25 cellular contexts compared by ENCODE assay signal in the genomic region with DNA sequence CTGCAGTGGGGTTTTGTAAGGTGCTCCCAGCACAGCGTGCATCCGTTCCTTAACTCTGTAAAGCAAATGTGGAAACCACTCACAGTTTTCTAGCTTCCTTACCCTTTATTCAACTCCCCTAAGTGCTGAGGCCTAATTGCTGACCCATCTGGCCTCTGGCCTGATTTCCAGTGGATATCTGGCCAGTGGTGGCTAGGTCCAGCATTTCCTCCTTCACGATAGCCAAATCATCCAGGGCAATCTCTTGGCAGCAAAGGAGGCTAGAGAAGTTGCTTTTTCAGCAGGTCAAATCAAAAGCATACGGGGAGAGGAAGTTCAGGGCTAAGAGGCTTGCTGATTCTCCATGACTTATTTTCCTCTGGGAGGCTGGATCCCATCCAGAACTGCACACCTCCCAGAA.
DNase-seq lines count a peak whose midpoint lies in the region; ATAC-seq and TF ChIP-seq lines count a peak whose summit lies in the region.
"Had no signal": no experiment of that assay in that cellular context is flagged by ENCODE, and none has a peak within 500 bp of the region (broad histone marks: within the 10 kb centered on the region; RNA-seq: fewer than 3 reads in every experiment).

No MANE protein-coding gene starts in this region.

- POLR2A ChIA-PET in WTC11 (lab: Charles Lee), result no interaction called here

- H2AFZ ChIP-seq in parathyroid adenoma, result peak overlapping the region; percentile 38
- H2AFZ ChIP-seq: PC-9 had no signal

- TF ChIP-seq CTCF in right atrium auricular region (IDR thresholded peaks at IDR 0.05) (no peak), WTC11 (IDR thresholded peaks at IDR 0.05) (no peak), parathyroid adenoma (IDR thresholded peaks at IDR 0.05) (no peak)

- peak overlapping the region; percentile 23 for H3K4me2 ChIP-seq in parathyroid adenoma (ENCODE audit: low read length)
- H3K4me2 ChIP-seq: PC-9 had no signal

- 42% methylated on average over 4 of the region's 4 CpGs for WGBS in right cardiac atrium

- H3K36me3 ChIP-seq in right atrium auricular region, result no peaks in the 10 kb centered on the region
- H3K36me3 ChIP-seq in parathyroid adenoma (ENCODE audit: control insufficient read depth, insufficient read depth, low read length), result no peaks in the 10 kb centered on the region

- no peaks in the 10 kb centered on the region for H3K9me3 ChIP-seq in right atrium auricular region
- no peaks in the 10 kb centered on the region for H3K9me3 ChIP-seq in right cardiac atrium (ENCODE audit: control insufficient read depth, low read length)
- H3K9me3 ChIP-seq in parathyroid adenoma (ENCODE audit: control insufficient read depth, low read length), result no peaks in the 10 kb centered on the region

- peaks cover 8% of the 10 kb centered on the region; the same call in 1 of the 2 replicates for H3K36me3 Mint-ChIP-seq in WTC11
- H3K36me3 Mint-ChIP-seq: CD8-positive, alpha-beta memory T cell had no signal

- H3K4me3 ChIP-seq in right atrium auricular region (no peak overlapping the region), right cardiac atrium (ENCODE audit: low read length) (no peak overlapping the region), parathyroid adenoma (ENCODE audit: low read depth, low read length) (no peak overlapping the region)
- H3K4me3 ChIP-seq: K562, PC-9 had no signal

- intact Hi-C loops in Right ventricle myocardium inferior (cut with DNase I), result no loop called here
- intact Hi-C loops in right cardiac atrium (cut with DNase I), result no loop called here

- H3K9ac ChIP-seq in parathyroid adenoma, result no peak overlapping the region

- CTCF ChIA-PET in WTC11 (lab: Charles Lee), result no interaction called here

- H3K27me3 Mint-ChIP-seq in WTC11 (ENCODE audit: low read depth), result no peaks in the 10 kb centered on the region
- H3K27me3 Mint-ChIP-seq: B cell had no signal

- peaks cover 29% of the 10 kb centered on the region for H3K4me1 Mint-ChIP-seq in WTC11
- H3K4me1 Mint-ChIP-seq: B cell; CD8-positive, alpha-beta memory T cell had no signal

- peaks cover 18% of the 10 kb centered on the region for H3K9me3 Mint-ChIP-seq in WTC11
- H3K9me3 Mint-ChIP-seq: CD8-positive, alpha-beta memory T cell had no signal

- H3K4me1 ChIP-seq in right atrium auricular region (no peaks in the 10 kb centered on the region), right cardiac atrium (ENCODE audit: control insufficient read depth, insufficient read depth, low read length) (peaks cover 9% of the 10 kb centered on the region), parathyroid adenoma (peaks cover 9% of the 10 kb centered on the region)

- no peak overlapping the region for H3K4me3 Mint-ChIP-seq in WTC11
- H3K4me3 Mint-ChIP-seq: B cell; CD8-positive, alpha-beta memory T cell had no signal

- H3K27me3 ChIP-seq in right atrium auricular region (no peaks in the 10 kb centered on the region), right cardiac atrium (ENCODE audit: control insufficient read depth, insufficient read depth) (no peaks in the 10 kb centered on the region), parathyroid adenoma (ENCODE audit: control insufficient read depth, insufficient read depth, low read length) (no peaks in the 10 kb centered on the region)

- DNase-seq in Right ventricle myocardium inferior (ENCODE audit: missing footprints) (no peak), right atrium auricular region (ENCODE audit: low spot score) (no peak), WTC11 (ENCODE audit: low spot score) (no peak), right cardiac atrium (peak in 2 of 3 donors; percentile 54 to 64), ecto neural progenitor cell (ENCODE audit: low spot score) (no peak), NCI-H1092 treated with DMSO at 0.1 percent for 48 hours (lab: John Stamatoyannopoulos, UW) (no peak)
- DNase-seq: CD8-positive, alpha-beta memory T cell; DMS 273 treated with DMSO at 0.1 percent for 48 hours; DMS79; GF-D8; MV-4-11; NCI-H1694; NCI-H2029 treated with DMSO at 0.1 percent for 48 hours; NCI-H446 treated with DMSO at 0.1 percent for 48 hours; NCI-H526; NCI-H82; NK-92 treated with Interleukin-12 subunit alpha and Interleukin-12 subunit beta, amount 100 ng/mL, for 24 hours; PC-9; SHP77 had no signal

- H3K27ac ChIP-seq in right atrium auricular region (no peak overlapping the region), right cardiac atrium (ENCODE audit: low read length) (no peak overlapping the region), parathyroid adenoma (peak overlapping the region; percentile 59)
- H3K27ac ChIP-seq: 22Rv1, C4-2B, PC-9 had no signal

- ATAC-seq in Right ventricle myocardium inferior, result peak; percentile 42
- ATAC-seq in WTC11, result no peak
- peak; percentile 59 to 60 for ATAC-seq in right cardiac atrium
- ATAC-seq in GM21367 (IDR thresholded peaks at IDR 0.05; ENCODE audit: unreplicated experiment), result no peak
- ATAC-seq: K562 had no signal

- no peaks in the 10 kb centered on the region for H3K79me2 ChIP-seq in parathyroid adenoma

- H3K27ac Mint-ChIP-seq in WTC11, result peak overlapping the region; percentile 61; the same call in 1 of the 2 replicates
- H3K27ac Mint-ChIP-seq: B cell; CD8-positive, alpha-beta memory T cell had no signal

TF ChIP-seq in WTC11, 78 proteins besides CTCF, POLR2A, EP300 and RAD21 (continues in another document):
- TF ChIP-seq TEAD4 (CRISPR knock-in tag; IDR thresholded peaks at IDR 0.05) (no peak), ZNF423 (CRISPR knock-in tag; IDR thresholded peaks at IDR 0.05) (no peak), CBFB (CRISPR knock-in tag; IDR thresholded peaks at IDR 0.05; ENCODE audit: low read depth) (no peak)
- TF ChIP-seq, protein P1, sequence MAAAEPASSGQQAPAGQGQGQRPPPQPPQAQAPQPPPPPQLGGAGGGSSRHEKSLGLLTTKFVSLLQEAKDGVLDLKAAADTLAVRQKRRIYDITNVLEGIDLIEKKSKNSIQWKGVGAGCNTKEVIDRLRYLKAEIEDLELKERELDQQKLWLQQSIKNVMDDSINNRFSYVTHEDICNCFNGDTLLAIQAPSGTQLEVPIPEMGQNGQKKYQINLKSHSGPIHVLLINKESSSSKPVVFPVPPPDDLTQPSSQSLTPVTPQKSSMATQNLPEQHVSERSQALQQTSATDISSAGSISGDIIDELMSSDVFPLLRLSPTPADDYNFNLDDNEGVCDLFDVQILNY (CRISPR knock-in tag; IDR thresholded peaks at IDR 0.05), result no peak
- TF ChIP-seq, protein P2, sequence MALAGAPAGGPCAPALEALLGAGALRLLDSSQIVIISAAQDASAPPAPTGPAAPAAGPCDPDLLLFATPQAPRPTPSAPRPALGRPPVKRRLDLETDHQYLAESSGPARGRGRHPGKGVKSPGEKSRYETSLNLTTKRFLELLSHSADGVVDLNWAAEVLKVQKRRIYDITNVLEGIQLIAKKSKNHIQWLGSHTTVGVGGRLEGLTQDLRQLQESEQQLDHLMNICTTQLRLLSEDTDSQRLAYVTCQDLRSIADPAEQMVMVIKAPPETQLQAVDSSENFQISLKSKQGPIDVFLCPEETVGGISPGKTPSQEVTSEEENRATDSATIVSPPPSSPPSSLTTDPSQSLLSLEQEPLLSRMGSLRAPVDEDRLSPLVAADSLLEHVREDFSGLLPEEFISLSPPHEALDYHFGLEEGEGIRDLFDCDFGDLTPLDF (CRISPR knock-in tag; IDR thresholded peaks at IDR 0.05), result no peak
- TF ChIP-seq, protein P3, sequence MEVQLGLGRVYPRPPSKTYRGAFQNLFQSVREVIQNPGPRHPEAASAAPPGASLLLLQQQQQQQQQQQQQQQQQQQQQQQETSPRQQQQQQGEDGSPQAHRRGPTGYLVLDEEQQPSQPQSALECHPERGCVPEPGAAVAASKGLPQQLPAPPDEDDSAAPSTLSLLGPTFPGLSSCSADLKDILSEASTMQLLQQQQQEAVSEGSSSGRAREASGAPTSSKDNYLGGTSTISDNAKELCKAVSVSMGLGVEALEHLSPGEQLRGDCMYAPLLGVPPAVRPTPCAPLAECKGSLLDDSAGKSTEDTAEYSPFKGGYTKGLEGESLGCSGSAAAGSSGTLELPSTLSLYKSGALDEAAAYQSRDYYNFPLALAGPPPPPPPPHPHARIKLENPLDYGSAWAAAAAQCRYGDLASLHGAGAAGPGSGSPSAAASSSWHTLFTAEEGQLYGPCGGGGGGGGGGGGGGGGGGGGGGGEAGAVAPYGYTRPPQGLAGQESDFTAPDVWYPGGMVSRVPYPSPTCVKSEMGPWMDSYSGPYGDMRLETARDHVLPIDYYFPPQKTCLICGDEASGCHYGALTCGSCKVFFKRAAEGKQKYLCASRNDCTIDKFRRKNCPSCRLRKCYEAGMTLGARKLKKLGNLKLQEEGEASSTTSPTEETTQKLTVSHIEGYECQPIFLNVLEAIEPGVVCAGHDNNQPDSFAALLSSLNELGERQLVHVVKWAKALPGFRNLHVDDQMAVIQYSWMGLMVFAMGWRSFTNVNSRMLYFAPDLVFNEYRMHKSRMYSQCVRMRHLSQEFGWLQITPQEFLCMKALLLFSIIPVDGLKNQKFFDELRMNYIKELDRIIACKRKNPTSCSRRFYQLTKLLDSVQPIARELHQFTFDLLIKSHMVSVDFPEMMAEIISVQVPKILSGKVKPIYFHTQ (CRISPR knock-in tag; IDR thresholded peaks at IDR 0.05), result no peak
- TF ChIP-seq, protein P4, sequence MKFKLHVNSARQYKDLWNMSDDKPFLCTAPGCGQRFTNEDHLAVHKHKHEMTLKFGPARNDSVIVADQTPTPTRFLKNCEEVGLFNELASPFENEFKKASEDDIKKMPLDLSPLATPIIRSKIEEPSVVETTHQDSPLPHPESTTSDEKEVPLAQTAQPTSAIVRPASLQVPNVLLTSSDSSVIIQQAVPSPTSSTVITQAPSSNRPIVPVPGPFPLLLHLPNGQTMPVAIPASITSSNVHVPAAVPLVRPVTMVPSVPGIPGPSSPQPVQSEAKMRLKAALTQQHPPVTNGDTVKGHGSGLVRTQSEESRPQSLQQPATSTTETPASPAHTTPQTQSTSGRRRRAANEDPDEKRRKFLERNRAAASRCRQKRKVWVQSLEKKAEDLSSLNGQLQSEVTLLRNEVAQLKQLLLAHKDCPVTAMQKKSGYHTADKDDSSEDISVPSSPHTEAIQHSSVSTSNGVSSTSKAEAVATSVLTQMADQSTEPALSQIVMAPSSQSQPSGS (CRISPR knock-in tag; IDR thresholded peaks at IDR 0.05; ENCODE audit: borderline replicate concordance, low read depth), result no peak

Comparison
In these comparisons a context has a peak if more than half of its experiments do, and no peak if none do; other contexts are left out.
1. DNase-seq: peak in right cardiac atrium (2 of 3); none in Right ventricle myocardium inferior (single experiment), right atrium auricular region (single experiment), WTC11 (single experiment), ecto neural progenitor cell (single experiment) and NCI-H1092 treated with DMSO at 0.1 percent for 48 hours (single experiment).
2. ATAC-seq: peak in Right ventricle myocardium inferior (single experiment) and right cardiac atrium (2 of 2); none in WTC11 (single experiment) and GM21367 (single experiment).